In genomic region chr15:78751602-78751979, GRCh38 we compare ENCODE assay signal across 12 cellular contexts. TPM values are rescaled to one million over a fixed set of nuclear protein-coding genes. Genes with fewer than 3 reads are reported as not detected.
DNase-seq lines count a peak whose midpoint lies in the region; ATAC-seq and TF ChIP-seq lines count a peak whose summit lies in the region.
"Had no signal": no experiment of that assay in that cellular context is flagged by ENCODE, and none has a peak within 500 bp of the region (broad histone marks: within the 10 kb centered on the region; RNA-seq: fewer than 3 reads in every experiment).

No MANE protein-coding gene starts in this region.

- H3K14ac ChIP-seq in mesenchymal stem cell (ENCODE audit: low read length in 2 of 2), result no peak overlapping the region

- TF ChIP-seq CTCF in CD14-positive monocyte (IDR thresholded peaks at IDR 0.05) (peak; percentile 9), PC-9 (conservative IDR thresholded peaks at IDR 0.05) (no peak), sigmoid colon (IDR thresholded peaks at IDR 0.05) (no peak), uterus (IDR thresholded peaks at IDR 0.05) (no peak), neural progenitor cell (IDR thresholded peaks at IDR 0.05) (no peak)

- H3K36me3 ChIP-seq in PC-9 (ENCODE audit: low read depth), result no peaks in the 10 kb centered on the region
- H3K36me3 ChIP-seq in mesenchymal stem cell (ENCODE audit: control insufficient read depth in 1 of 2, insufficient read depth in 2 of 2, low read depth in 1 of 2, low read length in 2 of 2), result no peaks in the 10 kb centered on the region
- no peaks in the 10 kb centered on the region for H3K36me3 ChIP-seq in sigmoid colon
- H3K36me3 ChIP-seq in uterus, result no peaks in the 10 kb centered on the region
- H3K36me3 ChIP-seq in neural progenitor cell, result no peaks in the 10 kb centered on the region
- H3K36me3 ChIP-seq: BE2C, SJCRH30 had no signal

- TF ChIP-seq POLR2A in sigmoid colon (IDR thresholded peaks at IDR 0.05) (no peak), uterus (IDR thresholded peaks at IDR 0.05) (no peak)

- H3K23ac ChIP-seq in mesenchymal stem cell (ENCODE audit: low read length in 2 of 2), result no peak overlapping the region

- H3K4me3 ChIP-seq in PC-9 (no peak overlapping the region), mesenchymal stem cell (ENCODE audit: insufficient read depth in 1 of 2, low read depth in 1 of 2, low read length in 2 of 2) (no peak overlapping the region), sigmoid colon (no peak overlapping the region), uterus (no peak overlapping the region), neural progenitor cell (no peak overlapping the region)
- H3K4me3 ChIP-seq: SJCRH30 had no signal

- H4K20me1 ChIP-seq in PC-9 (ENCODE audit: insufficient read depth) (no peaks in the 10 kb centered on the region), neural progenitor cell (ENCODE audit: low read depth) (no peaks in the 10 kb centered on the region)

- no peaks in the 10 kb centered on the region for H3K9me2 ChIP-seq in PC-9 (ENCODE audit: insufficient read depth)

- BruUV-seq in PC-9 (replicated peaks; lab: Mats Ljungman, UMichigan), result no TSS peak

- H2BK12ac ChIP-seq in mesenchymal stem cell (ENCODE audit: low read length in 2 of 2), result no peak overlapping the region

- DNase-seq in CD14-positive monocyte (ENCODE audit: low spot score) (no peak), PC-9 (no peak), mesenchymal stem cell (no peak), sigmoid colon (peak; percentile 54), uterus (no peak), neural progenitor cell (ENCODE audit: low spot score) (no peak)
- DNase-seq: DMS79, NCI-H2029 treated with DMSO at 0.1 percent for 48 hours had no signal

- H4K91ac ChIP-seq in mesenchymal stem cell (ENCODE audit: low read length), result no peak overlapping the region

- no peaks in the 10 kb centered on the region for H3K79me1 ChIP-seq in mesenchymal stem cell (replicated peaks; ENCODE audit: low read length, poor library complexity, severe bottlenecking)

- H3K9me3 ChIP-seq in PC-9 (ENCODE audit: insufficient read depth, low read depth) (no peaks in the 10 kb centered on the region), mesenchymal stem cell (ENCODE audit: control insufficient read depth, low read length) (no peaks in the 10 kb centered on the region), sigmoid colon (no peaks in the 10 kb centered on the region), uterus (no peaks in the 10 kb centered on the region), neural progenitor cell (ENCODE audit: low read depth) (no peaks in the 10 kb centered on the region)
- H3K9me3 ChIP-seq: BE2C, SJCRH30 had no signal

- H2AFZ ChIP-seq in PC-9, result no peak overlapping the region
- H2AFZ ChIP-seq in mesenchymal stem cell (ENCODE audit: low read depth, low read length), result no peak overlapping the region
- H2AFZ ChIP-seq in neural progenitor cell (replicated peaks), result no peak overlapping the region

- ATAC-seq in GM18873 (IDR thresholded peaks at IDR 0.05; ENCODE audit: low FRiP score, unreplicated experiment), result no peak

- H2BK5ac ChIP-seq in mesenchymal stem cell (ENCODE audit: low read depth, low read length, poor library complexity, severe bottlenecking), result no peak overlapping the region

- H2BK15ac ChIP-seq in mesenchymal stem cell (ENCODE audit: low read depth, poor library complexity, severe bottlenecking), result no peak overlapping the region

- H3K4me1 Mint-ChIP-seq in CD14-positive monocyte, result peaks cover 5% of the 10 kb centered on the region
- H3K4me1 Mint-ChIP-seq in neural progenitor cell, result peaks cover 16% of the 10 kb centered on the region

- no peak overlapping the region for H3K4ac ChIP-seq in mesenchymal stem cell (ENCODE audit: low read depth in 1 of 2, low read length in 2 of 2)

- H4K8ac ChIP-seq in mesenchymal stem cell (ENCODE audit: low read length), result no peak overlapping the region

- H3K27ac ChIP-seq in PC-9 (no peak overlapping the region), mesenchymal stem cell (ENCODE audit: low read length, poor library complexity, severe bottlenecking) (no peak overlapping the region), sigmoid colon (peak overlapping the region in 1 of 4 donors; percentile 78), uterus (no peak overlapping the region), neural progenitor cell (no peak overlapping the region)
- H3K27ac ChIP-seq: SJCRH30 had no signal

- H3K27me3 Mint-ChIP-seq in CD14-positive monocyte (ENCODE audit: low read depth in 3 of 3) (peaks cover 4 to 9% (median 6%) of the 10 kb centered on the region in 3 donors), neural progenitor cell (ENCODE audit: insufficient read depth, low read depth) (peaks cover 8% of the 10 kb centered on the region)
- H3K27me3 Mint-ChIP-seq: CD4-positive, alpha-beta T cell had no signal

- no peaks in the 10 kb centered on the region for H3K36me3 Mint-ChIP-seq in CD14-positive monocyte
- no peaks in the 10 kb centered on the region for H3K36me3 Mint-ChIP-seq in neural progenitor cell

- 86% methylated on average over 13 of the region's 13 CpGs for WGBS in mesenchymal stem cell
- WGBS in sigmoid colon, 2 donors, result 76 to 77% methylated on average over 13 of the region's 13 CpGs

- H3K9ac ChIP-seq in mesenchymal stem cell (ENCODE audit: low read length), result no peak overlapping the region
- H3K9ac ChIP-seq in neural progenitor cell, result no peak overlapping the region

- H2BK120ac ChIP-seq in mesenchymal stem cell (ENCODE audit: low read depth, low read length), result no peak overlapping the region

- peak overlapping the region; percentile 16 for H2AK5ac ChIP-seq in mesenchymal stem cell (ENCODE audit: low read length, severe bottlenecking)

- H3F3A ChIP-seq in PC-9 (ENCODE audit: insufficient read depth, low read depth), result no peaks in the 10 kb centered on the region
- no peaks in the 10 kb centered on the region for H3F3A ChIP-seq in neural progenitor cell (ENCODE audit: low read depth)

- no peaks in the 10 kb centered on the region for H3K27me3 ChIP-seq in PC-9 (ENCODE audit: insufficient read depth, low read depth)
- no peaks in the 10 kb centered on the region for H3K27me3 ChIP-seq in mesenchymal stem cell (ENCODE audit: control insufficient read depth in 1 of 2, insufficient read depth in 1 of 2, low read length in 2 of 2)
- no peaks in the 10 kb centered on the region for H3K27me3 ChIP-seq in sigmoid colon
- H3K27me3 ChIP-seq in uterus, result no peaks in the 10 kb centered on the region
- peaks cover 9% of the 10 kb centered on the region for H3K27me3 ChIP-seq in neural progenitor cell
- H3K27me3 ChIP-seq: BE2C, SJCRH30 had no signal

- H3K79me2 ChIP-seq in PC-9 (ENCODE audit: low read depth), result no peaks in the 10 kb centered on the region
- H3K79me2 ChIP-seq in neural progenitor cell (ENCODE audit: low read depth), result no peaks in the 10 kb centered on the region

- H3K4me3 Mint-ChIP-seq in CD14-positive monocyte, result no peak overlapping the region
- H3K4me3 Mint-ChIP-seq in neural progenitor cell, result no peak overlapping the region

- H3K4me2 ChIP-seq in PC-9 (peak overlapping the region; percentile 63; the same call in 1 of the 2 replicates), mesenchymal stem cell (ENCODE audit: low read length, poor library complexity, severe bottlenecking) (no peak overlapping the region), neural progenitor cell (no peak overlapping the region)

- no peak for TF ChIP-seq EP300 in sigmoid colon (IDR thresholded peaks at IDR 0.05)

- intact Hi-C loops in CD14-positive monocyte (cut with micrococcal nuclease), result loop anchor here in 1 of 2 donors (2.0 kb wide), 1 partner anchor 133 kb away; no protein-coding TSS in a partner anchor
- intact Hi-C loops in PC-9 (cut with micrococcal nuclease; ENCODE audit: unreplicated experiment), result loop anchor here (1.0 to 5.0 kb wide), 3 partner anchors 134 to 638 kb away; no protein-coding TSS in a partner anchor
- intact Hi-C loops in sigmoid colon (cut with DNase I), result loop anchor here (1.0 to 5.0 kb wide), 3 partner anchors 39 to 133 kb away; partner anchors contain the start of gene CHRNB4
- intact Hi-C loops in uterus (cut with DNase I; ENCODE audit: low total_unique reads), result no loop called here

- H3K4me1 ChIP-seq in PC-9 (replicated peaks; ENCODE audit: insufficient read depth) (no peaks in the 10 kb centered on the region; the same call in 1 of the 2 replicates), mesenchymal stem cell (ENCODE audit: control insufficient read depth, insufficient read depth, low read depth, low read length) (peaks cover 22% of the 10 kb centered on the region), sigmoid colon (peaks cover 0 to 32% (median 19%) of the 10 kb centered on the region in 4 donors), uterus (no peaks in the 10 kb centered on the region), neural progenitor cell (no peaks in the 10 kb centered on the region)

- no peak overlapping the region for H3K18ac ChIP-seq in mesenchymal stem cell (ENCODE audit: low read depth in 1 of 2, low read length in 2 of 2)

- H3K27ac Mint-ChIP-seq in CD14-positive monocyte, result no peak overlapping the region
- H3K27ac Mint-ChIP-seq in neural progenitor cell, result no peak overlapping the region
- H3K27ac Mint-ChIP-seq: CD4-positive, alpha-beta T cell had no signal

- POLR2A ChIA-PET in PC-9 (lab: Charles Lee; ENCODE audit: unreplicated experiment), result no interaction called here

- CTCF ChIA-PET in PC-9 (lab: Charles Lee), result no interaction called here

- H3K9me3 Mint-ChIP-seq in CD14-positive monocyte (no peaks in the 10 kb centered on the region), neural progenitor cell (no peaks in the 10 kb centered on the region)
- H3K9me3 Mint-ChIP-seq: CD4-positive, alpha-beta T cell had no signal

RNA-seq across cellular contexts. Expression of gene ADAMTS7, which starts 59.7 kb away (rescaled TPM):
- polyA plus RNA-seq in CD14-positive monocyte (not detected), sigmoid colon (1 to 10 TPM in 1 of 3 donors, under 1 TPM in 1, not detected in 1; 0.23 to 1.9 TPM)
- total RNA-seq in PC-9 (2021) (1.3 and 1.9 TPM in 2 replicates), sigmoid colon (1 to 10 TPM; 1.6 to 8.3 (median 2.2) TPM), uterus (10 to 100 TPM in 2 of 4 donors, 1 to 10 TPM in 1, under 1 TPM in 1; 0.29 to 21.4 (median 7.5) TPM), neural progenitor cell (ENCODE audit: low replicate concordance) (19.2 and 56.6 TPM in 2 replicates)
- 14.1 TPM for polyA plus RNA-seq in mesenchymal stem cell (2013, experiment 1 of 2)
- polyA plus RNA-seq in mesenchymal stem cell (2013, experiment 2 of 2), result 13.0 TPM
